Comparison of ENCODE assay signal across 8 cellular contexts in the genomic region with DNA sequence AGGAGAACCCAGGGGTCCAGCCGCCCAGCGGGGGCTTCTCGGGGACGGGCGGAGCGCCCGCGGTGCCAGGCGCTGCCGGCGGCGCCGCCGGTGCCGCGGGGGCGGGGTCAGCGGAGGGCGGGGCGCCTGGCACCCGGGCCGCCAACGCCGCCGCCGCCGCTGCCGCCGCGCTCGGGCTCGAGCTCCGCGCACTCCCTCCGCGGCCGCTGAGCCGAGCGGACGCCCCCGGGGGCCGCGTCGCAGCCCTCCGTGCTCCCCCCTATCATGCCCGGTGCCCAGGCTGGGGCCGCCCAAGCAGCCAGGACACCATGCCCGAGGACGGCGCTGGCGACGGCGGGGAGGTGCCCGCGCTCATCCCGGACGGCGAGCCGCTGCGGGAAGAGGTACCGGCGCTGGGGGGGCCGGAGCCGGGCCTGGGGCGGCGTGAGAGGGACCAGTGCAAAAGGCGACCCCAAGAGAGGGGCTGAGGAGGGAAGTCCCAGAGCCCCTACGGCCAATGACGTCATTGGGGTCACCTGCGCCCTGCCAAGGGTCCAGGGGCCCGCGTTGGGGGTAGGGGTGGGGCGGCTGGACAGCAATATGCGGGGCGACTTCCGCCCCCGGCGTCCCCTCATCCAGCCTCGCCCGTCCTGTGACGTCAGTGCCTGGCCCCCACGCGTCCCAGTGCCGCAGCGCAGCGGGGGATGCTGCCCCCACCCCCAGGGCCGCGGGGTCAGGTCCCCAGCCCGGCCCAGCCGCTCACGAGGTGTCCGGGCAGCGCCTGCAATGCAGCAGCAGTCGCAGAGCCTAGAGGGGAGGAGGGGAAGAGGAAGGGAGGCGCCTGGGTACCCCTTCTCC. TPM values are rescaled to one million over a fixed set of nuclear protein-coding genes. Genes with fewer than 3 reads are reported as not detected.
DNase-seq lines count a peak whose midpoint lies in the region; ATAC-seq, FAIRE-seq and TF ChIP-seq lines count a peak whose summit lies in the region.

A gene (plus strand): TSS at position 189 of the 837 bp plus-strand sequence. CDS start 120 bp downstream, at position 309.

- BruUV-seq in Calu3 (replicated peaks; lab: Mats Ljungman, UMichigan): no TSS peak

- no peak within 1 kb of the TSS; the same call in 1 of the 2 replicates for H3K18ac ChIP-seq in H1 (ENCODE audit: extremely low read depth, low read length)

- intact Hi-C loops in Calu3 (cut with micrococcal nuclease; ENCODE audit: unreplicated experiment): no loop called here
- intact Hi-C loops in pancreas (cut with DNase I): no loop called here

- H3K27ac ChIP-seq in H1 (ENCODE audit: low read depth, low read length) (no peak within 1 kb of the TSS), pancreas (no peak within 1 kb of the TSS)

- WGBS in H1 (ENCODE audit: extremely low coverage in 1 of 2, insufficient coverage in 1 of 2, insufficient read length in 1 of 2, insufficient replicate concordance in 2 of 2, low coverage in 1 of 2, low lambda C conversion rate in 2 of 2, missing lambda C conversion rate in 1 of 2), 2 experiments: 3% methylated on average over 46 of the region's 95 CpGs; no CpG with 5 or more reads in 1 of the 2 experiments
- 1 to 3% methylated on average over 46 to 95 of the region's 95 CpGs for WGBS in pancreas, 2 donors

- peak; percentile 53 for DNase-seq in Calu3
- peak; percentile 63 for DNase-seq in NCI-H2227 (lab: John Stamatoyannopoulos, UW; ENCODE audit: unreplicated experiment)
- DNase-seq in H1 (ENCODE audit: low read depth in 1 of 2, low spot score in 2 of 2): peak in 1 of 2 experiments; percentile 63
- peak in 3 of 6 donors; percentile 64 to 81 (median 75) for DNase-seq in pancreas
- DNase-seq in SKM-1 treated with dmso at 0.1 percent for 144 hours (lab: John Stamatoyannopoulos, UW; ENCODE audit: unreplicated experiment): no peak
- DNase-seq in NCI-H2171 (lab: John Stamatoyannopoulos, UW): no peak
- no peak for DNase-seq in HCEC 1CT

- no peak within 1 kb of the TSS; the same call in 1 of the 2 replicates for H2BK5ac ChIP-seq in H1 (ENCODE audit: low read depth, low read length)

- H2BK120ac ChIP-seq in H1 (replicated peaks; ENCODE audit: low read depth, low read length): no peak within 1 kb of the TSS

- CTCF ChIA-PET in Calu3 (lab: Charles Lee): interaction anchor here (0.6 to 1.5 kb wide), 2 partner anchors 9 to 167 kb away, joined by 3 read pairs; no protein-coding TSS in a partner anchor
- CTCF ChIA-PET in H1 (lab: Charles Lee; ENCODE audit: partially characterized antibody): interaction anchor here (0.6 to 6.9 kb wide), 5 partner anchors 9 to 1025 kb away, joined by 3 to 57 read pairs (median 6); no protein-coding TSS in a partner anchor

- H2AFZ ChIP-seq in H1 (ENCODE audit: low read length): no peak within 1 kb of the TSS

- H3K9me3 Mint-ChIP-seq in Calu3 (ENCODE audit: low read depth, unreplicated experiment): no peaks in the 10 kb centered on the region

- peak within 1 kb of the TSS; percentile 37 for H4K8ac ChIP-seq in H1 (ENCODE audit: extremely low read depth, insufficient read depth, low read length)

- H3K4me3 ChIP-seq in H1 (ENCODE audit: extremely low read depth in 1 of 4, insufficient read depth in 2 of 4, low read depth in 3 of 4, low read length in 4 of 4) (peak within 1 kb of the TSS; percentile 40 to 76 (median 59)), pancreas (peak within 1 kb of the TSS; percentile 30 to 64 (median 44))

- H3K36me3 ChIP-seq in H1 (ENCODE audit: control insufficient read depth in 2 of 4, insufficient read depth in 4 of 4, low read length in 3 of 4) (no peaks in the 10 kb centered on the region), pancreas (no peaks in the 10 kb centered on the region)

- ATAC-seq in pancreas (no peak), HG03432 (IDR thresholded peaks at IDR 0.05; ENCODE audit: unreplicated experiment) (no peak)

- H3K27ac Mint-ChIP-seq in Calu3 (ENCODE audit: unreplicated experiment): no peak within 1 kb of the TSS

- no peak within 1 kb of the TSS for H2AK5ac ChIP-seq in H1 (ENCODE audit: low read depth, low read length)

- TF ChIP-seq CTCF in Calu3 (IDR thresholded peaks at IDR 0.05; ENCODE audit: unreplicated experiment) (no peak), H1 (IDR thresholded peaks at IDR 0.05; ENCODE audit: control extremely low read depth in 1 of 3, insufficient read depth in 1 of 3, low read depth in 1 of 3, low read length in 3 of 3) (no peak), pancreas (IDR thresholded peaks at IDR 0.05) (no peak)

- peaks cover 47% of the 10 kb centered on the region for H3K27me3 Mint-ChIP-seq in Calu3 (ENCODE audit: unreplicated experiment)

- H2BK20ac ChIP-seq in H1 (ENCODE audit: low read length): no peak within 1 kb of the TSS

- peaks cover 36% of the 10 kb centered on the region for H3K36me3 Mint-ChIP-seq in Calu3 (ENCODE audit: insufficient read depth, unreplicated experiment)

- H3K4me1 ChIP-seq in H1 (replicated peaks in 1 of 4; ENCODE audit: control insufficient read depth in 3 of 4, insufficient read depth in 4 of 4, low read length in 3 of 4) (peaks cover 0 to 22% (median 6%) of the 10 kb centered on the region in 4 experiments; a peak in 5 of 7 replicates), pancreas (peaks cover 0 to 17% (median 15%) of the 10 kb centered on the region in 3 donors)

- no peak for TF ChIP-seq POLR2A in H1 (IDR thresholded peaks at IDR 0.05; ENCODE audit: control extremely low read depth in 1 of 2, low read depth in 2 of 2, low read length in 2 of 2)

- H3K56ac ChIP-seq in H1 (replicated peaks; ENCODE audit: insufficient read length, low read depth, low read length): no peak within 1 kb of the TSS

- FAIRE-seq in H1 (lab: Jason Lieb, UNC): no peak
- FAIRE-seq in pancreas (lab: Jason Lieb, UNC): no peak

- peak within 1 kb of the TSS; percentile 72; the same call in 1 of the 2 replicates for H2BK12ac ChIP-seq in H1 (ENCODE audit: low read depth, low read length)

- peaks cover 12% of the 10 kb centered on the region; the same call in 1 of the 2 replicates for H3K23me2 ChIP-seq in H1 (ENCODE audit: low read depth, low read length)

- no peak within 1 kb of the TSS for H3K23ac ChIP-seq in H1 (ENCODE audit: insufficient read length)

- peak within 1 kb of the TSS in 1 of 4 experiments; percentile 14; a peak in 1 of 7 replicates for H3K9ac ChIP-seq in H1 (replicated peaks in 1 of 4; ENCODE audit: extremely low read depth in 1 of 4, low read depth in 3 of 4, low read length in 3 of 4)

- TF ChIP-seq EP300 in H1 (IDR thresholded peaks at IDR 0.05; ENCODE audit: borderline replicate concordance in 1 of 2, low read depth in 2 of 2, low read length in 2 of 2): no peak

- no peaks in the 10 kb centered on the region for H3K9me3 ChIP-seq in H1 (ENCODE audit: insufficient read depth in 2 of 2, low read depth in 1 of 2, low read length in 1 of 2)
- no peaks in the 10 kb centered on the region for H3K9me3 ChIP-seq in pancreas

- H3K27me3 ChIP-seq in H1 (replicated peaks in 1 of 4; ENCODE audit: control insufficient read depth in 3 of 4, extremely low read depth in 1 of 4, insufficient read depth in 3 of 4, low read length in 3 of 4): peaks cover 2 to 28% (median 18%) of the 10 kb centered on the region in 4 experiments
- H3K27me3 ChIP-seq in pancreas: no peaks in the 10 kb centered on the region

- H3K14ac ChIP-seq in H1 (ENCODE audit: insufficient read length): no peak within 1 kb of the TSS

- no peak within 1 kb of the TSS for H4K5ac ChIP-seq in H1 (ENCODE audit: insufficient read length, low read depth, low read length)

- H3K4me1 Mint-ChIP-seq in Calu3 (ENCODE audit: low read depth, unreplicated experiment): peaks cover 31% of the 10 kb centered on the region

- H3K79me1 ChIP-seq in H1 (ENCODE audit: low read depth, low read length): peaks cover 3% of the 10 kb centered on the region; the same call in 1 of the 2 replicates

- peak within 1 kb of the TSS; percentile 87 for H4K91ac ChIP-seq in H1 (replicated peaks; ENCODE audit: insufficient read length, low read length)

- peak within 1 kb of the TSS; percentile 80 for H3K4me3 Mint-ChIP-seq in Calu3 (ENCODE audit: low read depth, unreplicated experiment)

- H2BK15ac ChIP-seq in H1 (ENCODE audit: low read length): no peak within 1 kb of the TSS; the same call in 1 of the 2 replicates

- H3K4ac ChIP-seq in H1 (replicated peaks; ENCODE audit: insufficient read length, low read depth, low read length): no peak within 1 kb of the TSS

- POLR2A ChIA-PET in H1 (lab: Charles Lee; ENCODE audit: partially characterized antibody): interaction anchor here (0.6 to 4.5 kb wide), 9 partner anchors 9 to 79 kb away, joined by 3 to 29 read pairs (median 4); no protein-coding TSS in a partner anchor

- TF ChIP-seq RAD21 in H1 (IDR thresholded peaks at IDR 0.05 in 1 of 2, conservative IDR thresholded peaks at IDR 0.05 in 1 of 2; ENCODE audit: low read depth in 2 of 2, low read length in 2 of 2): no peak

- H3K79me2 ChIP-seq in H1 (ENCODE audit: control insufficient read depth in 1 of 2, insufficient read depth in 2 of 2, low read length in 2 of 2): peaks cover 0 to 9% of the 10 kb centered on the region in 2 experiments; a peak in 1 of 4 replicates

- H4K20me1 ChIP-seq in H1 (replicated peaks in 1 of 2; ENCODE audit: control insufficient read depth in 1 of 2, insufficient read depth in 2 of 2, low read length in 2 of 2): peaks cover 4 to 7% of the 10 kb centered on the region in 2 experiments

- H3K4me2 ChIP-seq in H1 (ENCODE audit: insufficient read depth in 1 of 2, low read depth in 2 of 2, low read length in 2 of 2): peak within 1 kb of the TSS; percentile 43 to 80

TF ChIP-seq in H1, 55 proteins besides CTCF, POLR2A, EP300 and RAD21 (continues in another document):
- TF ChIP-seq RXRA (IDR thresholded peaks at IDR 0.05; ENCODE audit: insufficient read depth, low read depth, low read length): no peak
- no peak for TF ChIP-seq ZNF274 (IDR thresholded peaks at IDR 0.05; ENCODE audit: borderline replicate concordance, extremely low read depth, low read length)
- peak; percentile 39 for TF ChIP-seq EZH2 (IDR thresholded peaks at IDR 0.05; ENCODE audit: low read depth, low read length, severe bottlenecking)
- TF ChIP-seq, protein P1, sequence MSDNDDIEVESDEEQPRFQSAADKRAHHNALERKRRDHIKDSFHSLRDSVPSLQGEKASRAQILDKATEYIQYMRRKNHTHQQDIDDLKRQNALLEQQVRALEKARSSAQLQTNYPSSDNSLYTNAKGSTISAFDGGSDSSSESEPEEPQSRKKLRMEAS (IDR thresholded peaks at IDR 0.05): no peak
- TF ChIP-seq CREB1 (IDR thresholded peaks at IDR 0.05): peak; percentile 65

RNA-seq across cellular contexts. Expression of the gene that starts here (rescaled TPM):
- total RNA-seq in Calu3 (2022): 1.4 and 3.0 TPM in 2 replicates
- 2.4 and 3.2 TPM in 2 replicates for total RNA-seq in H1 (2021; fragmentation: NEBNext Ultra II Directional; extraction: Animal tissue kit (Norgen Biotek cat#: 25700))
- polyA plus RNA-seq in H1 (2011; rRNA removed): 3.2 and 4.5 TPM in 2 replicates
- 2.2 TPM for polyA plus RNA-seq in H1 (2011; cell fraction: cytosol; rRNA removed)
- polyA plus RNA-seq in H1 (2011; cell fraction: nucleus; rRNA removed): 2.4 TPM
- 0.87 to 2.5 TPM (median 2.1 TPM) in 4 replicates for polyA plus RNA-seq in H1 (2012, experiment 1 of 2)
- 2.3 TPM for polyA plus RNA-seq in H1 (2012, experiment 2 of 2)
- 3.7 TPM for polyA plus RNA-seq in H1 (2013, experiment 1 of 2)
- 4.0 TPM for polyA plus RNA-seq in H1 (2013, experiment 2 of 2)
- 0.56 and 1.3 TPM in 2 replicates for polyA minus RNA-seq in H1 (2011; rRNA and poly(A)+ RNA removed)
- polyA minus RNA-seq in H1 (2011; cell fraction: cytosol; rRNA and poly(A)+ RNA removed): 1.8 TPM
- polyA minus RNA-seq in H1 (2011; cell fraction: nucleus; rRNA and poly(A)+ RNA removed): 2.8 TPM
- total RNA-seq in pancreas: under 1 TPM; 0.49 to 0.79 (median 0.72) TPM
- polyA plus RNA-seq in pancreas: 1 to 10 TPM; 1.6 to 4.4 TPM

Comparison
In these comparisons a context has a peak if more than half of its experiments do, and no peak if none do; other contexts are left out.
1. DNase-seq: peak in Calu3 (single experiment) and NCI-H2227 (single experiment); none in SKM-1 treated with dmso at 0.1 percent for 144 hours (single experiment), NCI-H2171 (single experiment) and HCEC 1CT (single experiment).